In the genomic region with DNA sequence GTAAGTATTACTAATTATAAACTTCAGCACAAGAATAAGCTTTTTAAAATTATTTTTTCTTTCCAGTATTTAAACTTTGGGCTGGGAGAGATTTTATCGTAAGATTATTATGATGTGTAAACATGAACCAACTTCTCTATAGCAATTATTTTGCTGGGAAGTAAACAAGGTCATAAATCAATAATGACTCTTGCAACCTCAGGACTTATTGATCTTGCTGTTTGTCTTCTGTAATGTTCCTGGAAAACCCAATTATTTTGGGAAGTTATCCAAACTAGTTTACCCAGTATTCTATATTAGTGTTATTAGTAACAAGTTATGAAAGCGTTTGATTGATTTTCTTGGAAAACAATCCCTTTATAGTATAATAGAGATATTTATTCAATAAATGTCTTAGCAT, we compare ENCODE assay signal across 23 cellular contexts.
DNase-seq lines count a peak whose midpoint lies in the region; ATAC-seq, FAIRE-seq and TF ChIP-seq lines count a peak whose summit lies in the region.
"Had no signal": no experiment of that assay in that cellular context is flagged by ENCODE, and none has a peak within 500 bp of the region (broad histone marks: within the 10 kb centered on the region; RNA-seq: fewer than 3 reads in every experiment).

No MANE protein-coding gene starts in this region.

- TF ChIP-seq CTCF in liver (IDR thresholded peaks at IDR 0.05; ENCODE audit: low read depth, low read length, missing input control), result no peak

- no peaks in the 10 kb centered on the region for H3K27me3 ChIP-seq in liver (ENCODE audit: control insufficient read depth in 4 of 4, insufficient read depth in 4 of 4, low read length in 3 of 4)
- H3K27me3 ChIP-seq: BE2C had no signal

- no peaks in the 10 kb centered on the region for H3K9me3 ChIP-seq in liver (ENCODE audit: control insufficient read depth in 4 of 4, low read length in 3 of 4)
- H3K9me3 ChIP-seq: A549; BE2C; BLaER1 treated with 17β-estradiol and CSF1 and Interleukin-3, amounts not matched to agents 10 nM and 100 nM had no signal

- H3K27ac ChIP-seq in liver (ENCODE audit: low read depth in 1 of 2, low read length in 2 of 2), result no peak overlapping the region
- H3K27ac ChIP-seq: A549; BLaER1 treated with 17β-estradiol and CSF1 and Interleukin-3, amounts not matched to agents 10 nM and 100 nM had no signal

- ATAC-seq in GM21737 (IDR thresholded peaks at IDR 0.05; ENCODE audit: unreplicated experiment) (no peak), Right ventricle myocardium superior (ENCODE audit: poor library complexity) (no peak)
- ATAC-seq: A549, GM12878, GM23338, HCT116 had no signal

- H3K4me1 ChIP-seq in liver (ENCODE audit: control insufficient read depth in 4 of 4, insufficient read depth in 4 of 4, low read length in 3 of 4), result peaks cover 0 to 17% (median 12%) of the 10 kb centered on the region in 4 donors
- H3K4me1 ChIP-seq: A549; BE2C; BLaER1 treated with 17β-estradiol and CSF1 and Interleukin-3, amounts not matched to agents 10 nM and 100 nM had no signal

- WGBS in liver, result 37% methylated on average over 2 of the region's 2 CpGs

- no peak overlapping the region for H3K9ac ChIP-seq in liver (ENCODE audit: low read depth in 1 of 2, low read length in 2 of 2)
- H3K9ac ChIP-seq: BLaER1 treated with 17β-estradiol and CSF1 and Interleukin-3, amounts not matched to agents 10 nM and 100 nM had no signal

- TF ChIP-seq RAD21 in liver (IDR thresholded peaks at IDR 0.05), result no peak

- FAIRE-seq in GM18507 (lab: Jason Lieb, UNC), result peak; percentile 9
- peak; percentile 79 for FAIRE-seq in colon (lab: Jason Lieb, UNC)
- no peak for FAIRE-seq in GM19239 (lab: Jason Lieb, UNC)
- FAIRE-seq: A549, D721Med, GM12878 had no signal

- intact Hi-C loops in Right ventricle myocardium superior (cut with DNase I), result no loop called here

- H3K4me3 ChIP-seq in liver (ENCODE audit: low read depth in 1 of 3, low read length in 3 of 3), result no peak overlapping the region
- H3K4me3 ChIP-seq: A549; BLaER1 treated with 17β-estradiol and CSF1 and Interleukin-3, amounts not matched to agents 10 nM and 100 nM; GM12878; GM23338 had no signal

- H3K36me3 ChIP-seq in liver (ENCODE audit: control insufficient read depth in 4 of 4, insufficient read depth in 3 of 4, low read depth in 1 of 4, low read length in 3 of 4), result no peaks in the 10 kb centered on the region
- H3K36me3 ChIP-seq: BE2C; BLaER1 treated with 17β-estradiol and CSF1 and Interleukin-3, amounts not matched to agents 10 nM and 100 nM had no signal

- DNase-seq in GM18507 (ENCODE audit: extremely low spot score, insufficient read length, low read depth) (no peak), GM19239 (ENCODE audit: insufficient read length, low spot score) (no peak), Right ventricle myocardium superior (no peak)
- DNase-seq: 8988T; ACHN; AML-193; BE2C; CD4-positive, alpha-beta T cell; CD8-positive, alpha-beta memory T cell; DMS 273 treated with DMSO at 0.1 percent for 48 hours; DMS79; EL; GDM1; H9 had no signal

TF ChIP-seq in liver, 16 proteins besides CTCF, POLR2A, EP300 and RAD21:
- TF ChIP-seq NR2F2 (IDR thresholded peaks at IDR 0.05), result no peak
- TF ChIP-seq MAX (IDR thresholded peaks at IDR 0.05), result no peak
- TF ChIP-seq HNF4A (conservative IDR thresholded peaks at IDR 0.05), result peak; percentile 14 to 38
- TF ChIP-seq, protein P1, sequence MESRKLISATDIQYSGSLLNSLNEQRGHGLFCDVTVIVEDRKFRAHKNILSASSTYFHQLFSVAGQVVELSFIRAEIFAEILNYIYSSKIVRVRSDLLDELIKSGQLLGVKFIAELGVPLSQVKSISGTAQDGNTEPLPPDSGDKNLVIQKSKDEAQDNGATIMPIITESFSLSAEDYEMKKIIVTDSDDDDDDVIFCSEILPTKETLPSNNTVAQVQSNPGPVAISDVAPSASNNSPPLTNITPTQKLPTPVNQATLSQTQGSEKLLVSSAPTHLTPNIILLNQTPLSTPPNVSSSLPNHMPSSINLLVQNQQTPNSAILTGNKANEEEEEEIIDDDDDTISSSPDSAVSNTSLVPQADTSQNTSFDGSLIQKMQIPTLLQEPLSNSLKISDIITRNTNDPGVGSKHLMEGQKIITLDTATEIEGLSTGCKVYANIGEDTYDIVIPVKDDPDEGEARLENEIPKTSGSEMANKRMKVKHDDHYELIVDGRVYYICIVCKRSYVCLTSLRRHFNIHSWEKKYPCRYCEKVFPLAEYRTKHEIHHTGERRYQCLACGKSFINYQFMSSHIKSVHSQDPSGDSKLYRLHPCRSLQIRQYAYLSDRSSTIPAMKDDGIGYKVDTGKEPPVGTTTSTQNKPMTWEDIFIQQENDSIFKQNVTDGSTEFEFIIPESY (IDR thresholded peaks at IDR 0.05), result no peak
- peak; percentile 10 for TF ChIP-seq SP1 (IDR thresholded peaks at IDR 0.05)
- peak in 1 of 2 donors; percentile 13 for TF ChIP-seq RXRA (IDR thresholded peaks at IDR 0.05)
- TF ChIP-seq FOXA1 (IDR thresholded peaks at IDR 0.05), result no peak
- TF ChIP-seq ATF3 (IDR thresholded peaks at IDR 0.05), result no peak
- TF ChIP-seq FOXA2 (IDR thresholded peaks at IDR 0.05), result peak; percentile 8
- no peak for TF ChIP-seq HNF4G (IDR thresholded peaks at IDR 0.05)
- TF ChIP-seq JUND (IDR thresholded peaks at IDR 0.05), result no peak
- TF ChIP-seq TAF1 (conservative IDR thresholded peaks at IDR 0.05), result no peak
- no peak for TF ChIP-seq YY1 (IDR thresholded peaks at IDR 0.05)
- TF ChIP-seq GABPA (IDR thresholded peaks at IDR 0.05 in 1 of 2, conservative IDR thresholded peaks at IDR 0.05 in 1 of 2), result no peak
